Comparison of ENCODE assay signal across 20 cellular contexts in genomic region chr2:135265960-135266490, GRCh38.
DNase-seq lines count a peak whose midpoint lies in the region; ATAC-seq and TF ChIP-seq lines count a peak whose summit lies in the region.
"Had no signal": no experiment of that assay in that cellular context is flagged by ENCODE, and none has a peak within 500 bp of the region (broad histone marks: within the 10 kb centered on the region; RNA-seq: fewer than 3 reads in every experiment).

No MANE protein-coding gene starts in this region.

- H3K36me3 Mint-ChIP-seq in endodermal cell (ENCODE audit: low read depth) (peaks cover 3% of the 10 kb centered on the region), nephron progenitor cell (ENCODE audit: low read depth) (peaks cover 4% of the 10 kb centered on the region)
- H3K36me3 Mint-ChIP-seq: CD4-positive, CD25-positive, alpha-beta regulatory T cell had no signal

- in situ Hi-C loops in HAP-1 (cut with MboI; ENCODE audit: low sequenced_read_pairs) = no loop called here

- TF ChIP-seq CTCF in endodermal cell (conservative IDR thresholded peaks at IDR 0.05) (no peak), nephron progenitor cell (IDR thresholded peaks at IDR 0.05) (no peak)

- WGBS in endodermal cell (ENCODE audit: insufficient coverage in 1 of 2, insufficient read length in 1 of 2), 2 experiments = 58 to 83% methylated on average over 2 to 6 of the region's 6 CpGs
- 88% methylated on average over 6 of the region's 6 CpGs for WGBS in right cardiac atrium

- H3K27me3 ChIP-seq in HAP-1 (ENCODE audit: low read depth) = no peaks in the 10 kb centered on the region
- H3K27me3 ChIP-seq in endodermal cell (ENCODE audit: control insufficient read depth, insufficient read depth, low read length, poor library complexity, severe bottlenecking) = no peaks in the 10 kb centered on the region
- H3K27me3 ChIP-seq in right cardiac atrium (ENCODE audit: control insufficient read depth, insufficient read depth) = no peaks in the 10 kb centered on the region
- H3K27me3 ChIP-seq: BE2C had no signal

- no peak overlapping the region for H3K9ac ChIP-seq in endodermal cell (ENCODE audit: extremely low read depth, low read length, poor library complexity, severe bottlenecking)

- H3K4me3 Mint-ChIP-seq in endodermal cell (no peak overlapping the region), nephron progenitor cell (no peak overlapping the region)
- H3K4me3 Mint-ChIP-seq: CD4-positive, CD25-positive, alpha-beta regulatory T cell; CD8-positive, alpha-beta memory T cell; IgD-negative memory B cell had no signal

- no peak for ATAC-seq in right cardiac atrium
- ATAC-seq in GM21423 (IDR thresholded peaks at IDR 0.05; ENCODE audit: unreplicated experiment) = no peak
- ATAC-seq: HepG2 had no signal

- H3K36me3 ChIP-seq in HAP-1 (replicated peaks) = no peaks in the 10 kb centered on the region
- H3K36me3 ChIP-seq in endodermal cell (ENCODE audit: control insufficient read depth, insufficient read depth, low read length) = no peaks in the 10 kb centered on the region
- H3K36me3 ChIP-seq: BE2C had no signal

- H3K4me3 ChIP-seq in HAP-1 (no peak overlapping the region), endodermal cell (ENCODE audit: low read length) (no peak overlapping the region), right cardiac atrium (ENCODE audit: low read length) (no peak overlapping the region)

- intact Hi-C loops in right cardiac atrium (cut with DNase I) = no loop called here

- no peaks in the 10 kb centered on the region for H3K9me3 Mint-ChIP-seq in endodermal cell
- H3K9me3 Mint-ChIP-seq in nephron progenitor cell = no peaks in the 10 kb centered on the region
- H3K9me3 Mint-ChIP-seq: CD4-positive, CD25-positive, alpha-beta regulatory T cell; CD8-positive, alpha-beta memory T cell; IgD-negative memory B cell had no signal

- H3K27ac ChIP-seq in endodermal cell (ENCODE audit: low read depth, low read length) = no peak overlapping the region
- no peak overlapping the region for H3K27ac ChIP-seq in right cardiac atrium (ENCODE audit: low read length)

- DNase-seq in HAP-1 (ENCODE audit: low spot score in 2 of 2) (peak; percentile 82 to 99), endodermal cell (peak; percentile 49), nephron progenitor cell (no peak), right cardiac atrium (no peak)
- no peak for DNase-seq in activated naive CD4-positive, alpha-beta T cell treated with Interleukin-2 at 50 U/mL for 16 hours
- DNase-seq: ACHN; BE2C; C1 segment of cervical spinal cord; CD4-positive, CD25-positive, alpha-beta regulatory T cell; CD8-positive, alpha-beta memory T cell; COR-L47; DMS 273 treated with DMSO at 0.1 percent for 48 hours; DMS53; DND-41; GDM1; GOT3; H7 had no signal

- H3K4me1 Mint-ChIP-seq in endodermal cell (peaks cover 8% of the 10 kb centered on the region), nephron progenitor cell (no peaks in the 10 kb centered on the region)
- H3K4me1 Mint-ChIP-seq: CD4-positive, CD25-positive, alpha-beta regulatory T cell; CD8-positive, alpha-beta memory T cell; IgD-negative memory B cell had no signal

- H3K27ac Mint-ChIP-seq in endodermal cell (no peak overlapping the region), nephron progenitor cell (peak overlapping the region; percentile 54)
- H3K27ac Mint-ChIP-seq: CD8-positive, alpha-beta memory T cell had no signal

- H3K27me3 Mint-ChIP-seq in endodermal cell (ENCODE audit: insufficient read depth) = no peaks in the 10 kb centered on the region
- H3K27me3 Mint-ChIP-seq in nephron progenitor cell (ENCODE audit: low read depth, poor library complexity) = no peaks in the 10 kb centered on the region
- H3K27me3 Mint-ChIP-seq: CD4-positive, CD25-positive, alpha-beta regulatory T cell; CD8-positive, alpha-beta memory T cell; IgD-negative memory B cell had no signal

- no peaks in the 10 kb centered on the region for H3K9me3 ChIP-seq in HAP-1
- H3K9me3 ChIP-seq in endodermal cell (ENCODE audit: control insufficient read depth, low read length) = no peaks in the 10 kb centered on the region
- H3K9me3 ChIP-seq in right cardiac atrium (ENCODE audit: control insufficient read depth, low read length) = no peaks in the 10 kb centered on the region
- H3K9me3 ChIP-seq: BE2C had no signal

- H3K4me1 ChIP-seq in HAP-1 (peaks cover 15% of the 10 kb centered on the region), endodermal cell (ENCODE audit: control insufficient read depth, insufficient read depth, low read length) (peaks cover 7% of the 10 kb centered on the region), right cardiac atrium (ENCODE audit: control insufficient read depth, insufficient read depth, low read length) (no peaks in the 10 kb centered on the region)
- H3K4me1 ChIP-seq: BE2C had no signal

Comparison
In these comparisons a context has a peak if more than half of its experiments do, and no peak if none do; other contexts are left out.
1. DNase-seq: peak in HAP-1 (2 of 2) and endodermal cell (single experiment); none in nephron progenitor cell (single experiment), right cardiac atrium (0 of 3) and activated naive CD4-positive, alpha-beta T cell treated with Interleukin-2 at 50 U/mL for 16 hours (single experiment).